Comparison of ENCODE assay signal across 1 cellular context in genomic region chr16:5034167-5034523, GRCh38.
TF ChIP-seq lines count a peak whose summit lies in the region.

No MANE protein-coding gene starts in this region.

TF ChIP-seq in endothelial cell of umbilical vein, 7 proteins besides CTCF, POLR2A, EP300 and RAD21:
- TF ChIP-seq GATA2 (IDR thresholded peaks at IDR 0.05; ENCODE audit: insufficient read depth, insufficient read length, low read depth, low read length) (no peak), FOS (IDR thresholded peaks at IDR 0.05; ENCODE audit: borderline replicate concordance, insufficient read depth, low read length) (no peak), MAX (IDR thresholded peaks at IDR 0.05; ENCODE audit: insufficient read depth, insufficient read length) (no peak), EZH2 (IDR thresholded peaks at IDR 0.05; ENCODE audit: borderline replicate concordance, low read depth, low read length, severe bottlenecking) (no peak), MYC (IDR thresholded peaks at IDR 0.05; ENCODE audit: low read depth, low read length) (no peak), JUN (IDR thresholded peaks at IDR 0.05; ENCODE audit: borderline replicate concordance, insufficient read depth, insufficient read length, low read depth) (no peak)
